Comparison of ENCODE assay signal across 14 cellular contexts in the genomic region with DNA sequence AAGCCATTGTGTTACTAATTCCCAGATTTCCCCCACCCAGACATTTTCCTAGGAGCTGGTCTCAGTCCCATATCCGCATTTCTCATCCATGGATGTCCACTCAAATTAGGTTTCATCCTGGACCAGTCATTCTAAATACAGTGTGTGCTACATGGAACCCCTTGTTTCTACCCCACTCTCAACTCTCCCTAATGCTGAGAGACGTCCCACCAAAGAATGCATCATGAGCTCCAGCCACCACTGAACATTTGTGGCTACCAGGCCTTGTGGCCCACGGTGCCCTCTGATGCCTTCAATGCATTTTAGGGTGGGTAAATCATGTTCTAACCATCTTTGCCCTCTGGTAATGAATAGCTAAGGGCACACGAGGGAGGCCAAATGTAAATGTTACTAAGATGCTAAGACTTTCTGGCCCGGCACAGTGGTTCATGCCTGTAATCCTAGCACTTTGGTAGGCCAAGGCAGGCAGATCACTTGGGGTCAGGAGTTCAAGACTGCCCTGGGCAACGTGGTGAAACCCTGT. TPM values are rescaled to one million over a fixed set of nuclear protein-coding genes. Genes with fewer than 3 reads are reported as not detected.
DNase-seq lines count a peak whose midpoint lies in the region; ATAC-seq and TF ChIP-seq lines count a peak whose summit lies in the region.
"Had no signal": no experiment of that assay in that cellular context is flagged by ENCODE, and none has a peak within 500 bp of the region (broad histone marks: within the 10 kb centered on the region; RNA-seq: fewer than 3 reads in every experiment).

No MANE protein-coding gene starts in this region.

- peak overlapping the region; percentile 51 for H3K4me3 Mint-ChIP-seq in activated CD4-positive, alpha-beta memory T cell treated with anti-CD3 and anti-CD28 coated beads for 36 hours

- intact Hi-C loops in activated CD4-positive, alpha-beta memory T cell treated with anti-CD3 and anti-CD28 coated beads for 36 hours (cut with micrococcal nuclease) = loop anchor here (1.0 kb wide), 1 partner anchor 60 kb away; no protein-coding TSS in a partner anchor
- intact Hi-C loops in colonic mucosa (cut with DNase I) (no loop called here), heart right ventricle (cut with DNase I) (loop anchor here in 2 of 10 donors (10.0 kb wide), 2 partner anchors 334 to 344 kb away; a partner anchor contains a TSS)

- ATAC-seq in HG02610 (IDR thresholded peaks at IDR 0.05; ENCODE audit: unreplicated experiment) (no peak), heart right ventricle (no peak)
- ATAC-seq: PC-3 had no signal

- no peak for TF ChIP-seq CTCF in colonic mucosa (IDR thresholded peaks at IDR 0.05)
- no peak for TF ChIP-seq CTCF in heart right ventricle (IDR thresholded peaks at IDR 0.05)

- no peak overlapping the region for H3K27ac ChIP-seq in BLaER1
- H3K27ac ChIP-seq in iPS-20b (ENCODE audit: low read length) = no peak overlapping the region
- no peak overlapping the region for H3K27ac ChIP-seq in colonic mucosa
- H3K27ac ChIP-seq in heart right ventricle = peak overlapping the region in 1 of 10 donors; percentile 26

- H3K27me3 ChIP-seq in BLaER1 (no peaks in the 10 kb centered on the region), iPS-20b (ENCODE audit: insufficient read depth, low read length) (peaks cover 7% of the 10 kb centered on the region; the same call in 1 of the 2 replicates), colonic mucosa (no peaks in the 10 kb centered on the region), heart right ventricle (no peaks in the 10 kb centered on the region)
- H3K27me3 ChIP-seq: adrenal gland had no signal

- POLR2A ChIA-PET in activated CD4-positive, alpha-beta memory T cell treated with anti-CD3 and anti-CD28 coated beads for 36 hours (lab: Charles Lee) = interaction anchor here (0.8 to 8.0 kb wide), 10 partner anchors 9 to 70 kb away, joined by 3 to 180 read pairs (median 12); a partner anchor contains a TSS

- H3K27me3 Mint-ChIP-seq in activated CD4-positive, alpha-beta memory T cell treated with anti-CD3 and anti-CD28 coated beads for 36 hours = no peaks in the 10 kb centered on the region

- peaks cover 29% of the 10 kb centered on the region for H3K4me1 Mint-ChIP-seq in activated CD4-positive, alpha-beta memory T cell treated with anti-CD3 and anti-CD28 coated beads for 36 hours (ENCODE audit: low read depth)

- H3K9me3 Mint-ChIP-seq in activated CD4-positive, alpha-beta memory T cell treated with anti-CD3 and anti-CD28 coated beads for 36 hours = no peaks in the 10 kb centered on the region

- H3K9ac ChIP-seq in BLaER1 = peak overlapping the region; percentile 94; the same call in 1 of the 2 replicates
- H3K9ac ChIP-seq in iPS-20b (ENCODE audit: low read depth, low read length) = no peak overlapping the region
- H3K9ac ChIP-seq in colonic mucosa (ENCODE audit: low read depth in 2 of 2, low read length in 2 of 2) = peak overlapping the region in 1 of 2 donors; percentile 6

- H4K20me1 ChIP-seq in BLaER1 = peaks cover 45% of the 10 kb centered on the region

- H3K4me2 ChIP-seq in BLaER1 = peak overlapping the region; percentile 98; the same call in 1 of the 2 replicates

- H3K36me3 Mint-ChIP-seq in activated CD4-positive, alpha-beta memory T cell treated with anti-CD3 and anti-CD28 coated beads for 36 hours = peaks cover 44% of the 10 kb centered on the region

- H3K9me3 ChIP-seq in BLaER1 (no peaks in the 10 kb centered on the region), iPS-20b (ENCODE audit: insufficient read depth, low read depth, low read length) (no peaks in the 10 kb centered on the region), colonic mucosa (no peaks in the 10 kb centered on the region), heart right ventricle (no peaks in the 10 kb centered on the region)
- H3K9me3 ChIP-seq: adrenal gland had no signal

- H3K4me1 ChIP-seq in BLaER1 (peaks cover 36% of the 10 kb centered on the region), iPS-20b (ENCODE audit: insufficient read depth, low read length) (peaks cover 5% of the 10 kb centered on the region), colonic mucosa (peaks cover 9% of the 10 kb centered on the region), heart right ventricle (peaks cover 0 to 48% (median 26%) of the 10 kb centered on the region in 9 donors)

- H3K27ac Mint-ChIP-seq in activated CD4-positive, alpha-beta memory T cell treated with anti-CD3 and anti-CD28 coated beads for 36 hours = peak overlapping the region; percentile 89

- no peak overlapping the region for H3K4me3 ChIP-seq in BLaER1
- peak overlapping the region; percentile 14; the same call in 1 of the 2 replicates for H3K4me3 ChIP-seq in GM08714 (ENCODE audit: low read length)
- peak overlapping the region; percentile 100; the same call in 1 of the 2 replicates for H3K4me3 ChIP-seq in iPS-20b (ENCODE audit: low read length)
- H3K4me3 ChIP-seq in colonic mucosa = no peak overlapping the region
- no peak overlapping the region for H3K4me3 ChIP-seq in heart right ventricle
- H3K4me3 ChIP-seq: adrenal gland had no signal

- WGBS in heart right ventricle, 2 donors = 82 to 84% methylated on average over 6 of the region's 6 CpGs

- DNase-seq in activated CD4-positive, alpha-beta memory T cell treated with anti-CD3 and anti-CD28 coated beads for 36 hours = no peak
- DNase-seq in colonic mucosa (no peak), NCI-H526 treated with DMSO at 0.1 percent for 48 hours (lab: John Stamatoyannopoulos, UW) (no peak), heart right ventricle (no peak)
- DNase-seq: adrenal gland, DMS 273 treated with DMSO at 0.1 percent for 48 hours, hippocampal formation, mesendoderm, NCI-H1930, PC-3 had no signal

- CTCF ChIA-PET in activated CD4-positive, alpha-beta memory T cell treated with anti-CD3 and anti-CD28 coated beads for 36 hours (lab: Charles Lee) = interaction anchor here (0.9 to 4.2 kb wide), 3 partner anchors 26 to 65 kb away, joined by 4 to 25 read pairs (median 5); a partner anchor contains a TSS

- peaks cover 72% of the 10 kb centered on the region for H3K36me3 ChIP-seq in BLaER1
- peaks cover 61% of the 10 kb centered on the region for H3K36me3 ChIP-seq in iPS-20b (ENCODE audit: insufficient read depth, low read depth, low read length)
- peaks cover 8% of the 10 kb centered on the region for H3K36me3 ChIP-seq in colonic mucosa
- H3K36me3 ChIP-seq in heart right ventricle = peaks cover 3 to 67% (median 31%) of the 10 kb centered on the region in 9 donors

RNA-seq across cellular contexts. Expression of a gene that starts 13.3 kb away (rescaled TPM):
- not detected for total RNA-seq in activated CD4-positive, alpha-beta memory T cell treated with anti-CD3 and anti-CD28 coated beads for 36 hours
- total RNA-seq in colonic mucosa (1 to 10 TPM in 1 of 2 donors, under 1 TPM in 1; 0.99 to 2.3 TPM), heart right ventricle (1 to 10 TPM in 3 of 10 donors, under 1 TPM in 7; 0.17 to 3.4 (median 0.50) TPM)
- under 1 TPM; 0.57 to 0.59 TPM for polyA plus RNA-seq in heart right ventricle

RNA-seq across cellular contexts. Expression of a gene that starts 25.9 kb away (rescaled TPM):
- 10 to 100 TPM; 57.3 to 59.6 TPM for total RNA-seq in activated CD4-positive, alpha-beta memory T cell treated with anti-CD3 and anti-CD28 coated beads for 36 hours
- total RNA-seq in colonic mucosa = 10 to 100 TPM; 22.1 to 28.6 TPM
- total RNA-seq in heart right ventricle = 10 to 100 TPM; 13.1 to 21.2 (median 15.2) TPM
- polyA plus RNA-seq in heart right ventricle = 10 to 100 TPM; 17.3 to 21.4 TPM

Comparison
In these comparisons a context has a peak if more than half of its experiments do, and no peak if none do; other contexts are left out.
1. H3K4me3 ChIP-seq: peak in GM08714 (single experiment) and iPS-20b (single experiment); none in BLaER1 (single experiment), colonic mucosa (single experiment) and heart right ventricle (0 of 10).